Comparison of ENCODE assay signal across 19 cellular contexts in genomic region chr12:67919406-67919805, GRCh38.
DNase-seq lines count a peak whose midpoint lies in the region; ATAC-seq, FAIRE-seq and TF ChIP-seq lines count a peak whose summit lies in the region.
"Had no signal": no experiment of that assay in that cellular context is flagged by ENCODE, and none has a peak within 500 bp of the region (broad histone marks: within the 10 kb centered on the region; RNA-seq: fewer than 3 reads in every experiment).

No MANE protein-coding gene starts in this region.

- peak overlapping the region; percentile 26 for H3K4me2 ChIP-seq in astrocyte (ENCODE audit: low read length)

- no peaks in the 10 kb centered on the region for H3K9me3 ChIP-seq in astrocyte (ENCODE audit: insufficient read depth, low read depth, low read length)
- H3K9me3 ChIP-seq: esophagus squamous epithelium, transverse colon had no signal

- peaks cover 2% of the 10 kb centered on the region for H3K9me3 Mint-ChIP-seq in astrocyte (ENCODE audit: unreplicated experiment)
- H3K9me3 Mint-ChIP-seq: activated B cell treated with CpG ODN at 0.5 μM for 24 hours had no signal

- H3K36me3 ChIP-seq in astrocyte (ENCODE audit: insufficient read depth, low read length) (no peaks in the 10 kb centered on the region), H7 (replicated peaks; ENCODE audit: control insufficient read depth, insufficient read depth, low read length) (no peaks in the 10 kb centered on the region)
- H3K36me3 ChIP-seq: esophagus squamous epithelium, transverse colon had no signal

- peak overlapping the region; percentile 1 for H2AFZ ChIP-seq in astrocyte (ENCODE audit: low read depth, low read length)
- H2AFZ ChIP-seq: parathyroid adenoma had no signal

- no peak for TF ChIP-seq CTCF in AG10803 (conservative IDR thresholded peaks at IDR 0.05; ENCODE audit: low read length)
- no peak for TF ChIP-seq CTCF in astrocyte (IDR thresholded peaks at IDR 0.05; ENCODE audit: insufficient read depth, low read depth, low read length)

- H3K36me3 Mint-ChIP-seq in astrocyte (ENCODE audit: low read depth, unreplicated experiment) = no peaks in the 10 kb centered on the region

- peaks cover 30% of the 10 kb centered on the region for H3K4me1 Mint-ChIP-seq in astrocyte (ENCODE audit: low read depth, unreplicated experiment)

- no peak for ATAC-seq in GM18909 (IDR thresholded peaks at IDR 0.05; ENCODE audit: poor library complexity, unreplicated experiment)
- no peak for ATAC-seq in GM19395 (IDR thresholded peaks at IDR 0.05; ENCODE audit: unreplicated experiment)

- no peak overlapping the region for H3K27ac Mint-ChIP-seq in astrocyte (ENCODE audit: unreplicated experiment)
- H3K27ac Mint-ChIP-seq: activated B cell treated with CpG ODN at 0.5 μM for 24 hours had no signal

- DNase-seq in AG10803 (ENCODE audit: low read depth) (peak; percentile 55), HTR-8/SVneo (ENCODE audit: insufficient read length, low spot score) (peak; percentile 11), astrocyte (ENCODE audit: low read depth) (peak; percentile 36), iris pigment epithelial cell (ENCODE audit: low read depth) (peak; percentile 46), H7 (no peak), NCI-H1048 (lab: John Stamatoyannopoulos, UW) (no peak)
- DNase-seq: activated B cell treated with CpG ODN at 0.5 μM for 24 hours; activated gamma-delta T cell; anterior cingulate cortex; Calu3; esophagus squamous epithelium; MM.1S; NCI-H748 treated with DMSO at 0.1 percent for 48 hours; stimulated activated naive CD4-positive, alpha-beta T cell; transverse colon had no signal

- H4K20me1 ChIP-seq in astrocyte (ENCODE audit: insufficient read depth, low read length) = no peaks in the 10 kb centered on the region

- H3K4me1 ChIP-seq in astrocyte (ENCODE audit: insufficient read depth, low read length) = peaks cover 22% of the 10 kb centered on the region
- H3K4me1 ChIP-seq: parathyroid adenoma had no signal

- no peak overlapping the region for H3K4me3 Mint-ChIP-seq in astrocyte (ENCODE audit: unreplicated experiment)
- H3K4me3 Mint-ChIP-seq: activated B cell treated with CpG ODN at 0.5 μM for 24 hours had no signal

- H3K27me3 ChIP-seq in astrocyte (ENCODE audit: insufficient read depth, low read length) (no peaks in the 10 kb centered on the region), H7 (ENCODE audit: control insufficient read depth, insufficient read depth, low read length) (no peaks in the 10 kb centered on the region)
- H3K27me3 ChIP-seq: transverse colon had no signal

- H3K79me2 ChIP-seq in astrocyte (ENCODE audit: insufficient read depth, low read length) = no peaks in the 10 kb centered on the region
- H3K79me2 ChIP-seq: parathyroid adenoma had no signal

- peaks cover 4% of the 10 kb centered on the region for H3K27me3 Mint-ChIP-seq in astrocyte (ENCODE audit: low read depth, unreplicated experiment)

- H3K4me3 ChIP-seq in AG10803 (ENCODE audit: low read length) = no peak overlapping the region
- H3K4me3 ChIP-seq in astrocyte (ENCODE audit: insufficient read depth, low read depth, low read length) = no peak overlapping the region
- no peak overlapping the region for H3K4me3 ChIP-seq in H7 (ENCODE audit: insufficient read depth, low read depth, low read length)
- H3K4me3 ChIP-seq: esophagus squamous epithelium, transverse colon had no signal

- peak overlapping the region; percentile 29 for H3K27ac ChIP-seq in astrocyte (ENCODE audit: low read depth, low read length)
- H3K27ac ChIP-seq: esophagus squamous epithelium, parathyroid adenoma, transverse colon had no signal

- no peak overlapping the region for H3K9ac ChIP-seq in astrocyte (ENCODE audit: low read length)
- H3K9ac ChIP-seq: parathyroid adenoma had no signal

- FAIRE-seq in HTR-8/SVneo (lab: Jason Lieb, UNC) (no peak), astrocyte (lab: Jason Lieb, UNC) (no peak)
- FAIRE-seq: RCC 7860 had no signal

Comparison
In these comparisons a context has a peak if more than half of its experiments do, and no peak if none do; other contexts are left out.
1. DNase-seq: peak in AG10803 (single experiment), HTR-8/SVneo (single experiment), astrocyte (single experiment) and iris pigment epithelial cell (single experiment); none in H7 (single experiment) and NCI-H1048 (single experiment).